1 cellular context compared by ENCODE assay signal in genomic region chr11:60511393-60511792, GRCh38.
TF ChIP-seq lines count a peak whose summit lies in the region.

No MANE protein-coding gene starts in this region.

TF ChIP-seq in GM12878, 131 proteins besides CTCF, POLR2A, EP300 and RAD21 (continued from another document):
- no peak for TF ChIP-seq PAX5 (IDR thresholded peaks at IDR 0.05; ENCODE audit: borderline replicate concordance, low read depth, low read length)
TF ChIP-seq in GM12878: peak in this region for 0.
